In the genomic region with DNA sequence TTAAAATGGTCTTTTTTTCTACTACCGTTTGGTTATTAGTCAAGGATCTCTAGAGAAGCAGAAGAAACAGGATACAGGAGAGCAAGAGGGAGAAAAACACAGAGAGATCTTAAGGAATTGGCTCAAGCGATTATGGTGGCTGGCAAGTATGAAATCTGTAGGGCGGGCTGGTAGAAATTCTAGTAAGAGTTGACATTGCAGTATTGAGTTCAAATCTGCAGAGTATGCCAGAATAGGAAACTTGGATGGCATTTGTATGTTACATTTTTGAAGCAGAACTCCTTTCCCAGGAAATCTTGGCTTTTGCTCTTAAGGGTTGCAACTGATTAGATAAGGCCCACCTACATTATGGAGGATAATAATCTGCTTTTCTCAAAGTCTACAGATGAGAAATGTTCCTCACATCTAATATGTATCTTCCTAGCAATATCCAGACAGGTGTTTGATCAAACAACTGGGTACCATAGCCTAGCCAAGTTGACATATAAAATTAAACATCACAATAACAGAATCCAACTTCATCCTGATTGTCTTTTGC, we compare ENCODE assay signal across 30 cellular contexts. TPM values are rescaled to one million over a fixed set of nuclear protein-coding genes. Genes with fewer than 3 reads are reported as not detected.
"Had no signal": no experiment of that assay in that cellular context is flagged by ENCODE, and none has a peak within 500 bp of the region (broad histone marks: within the 10 kb centered on the region; RNA-seq: fewer than 3 reads in every experiment).

No MANE protein-coding gene starts in this region.

- H3K36me3 ChIP-seq: esophagus squamous epithelium, left lung, neural progenitor cell, prostate gland, right atrium auricular region, sigmoid colon, tibial nerve, upper lobe of left lung had no signal

- H3K27me3 ChIP-seq: dorsolateral prefrontal cortex, esophagus squamous epithelium, left lung, neural progenitor cell, right atrium auricular region, sigmoid colon, testis, tibial nerve, upper lobe of left lung had no signal

- H3K27ac ChIP-seq: dorsolateral prefrontal cortex, esophagus squamous epithelium, left lung, neural progenitor cell, prostate gland, right atrium auricular region, sigmoid colon, upper lobe of left lung had no signal

- H3K4me1 ChIP-seq: left lung, neural progenitor cell, prostate gland, right atrium auricular region, sigmoid colon, upper lobe of left lung had no signal

- H3K9me3 Mint-ChIP-seq: mesothelial cell of epicardium; naive B cell; neural progenitor cell; stimulated activated effector memory CD8-positive, alpha-beta T cell treated with anti-CD3 and anti-CD28 coated beads, Interleukin-12 subunit alpha, Interleukin-12 subunit beta, amount 100 ng/mL, for 72 hours had no signal

- H3K36me3 Mint-ChIP-seq: mesothelial cell of epicardium; naive B cell; natural killer cell treated with Interleukin-12 subunit alpha and Interleukin-12 subunit beta and Interleukin-15 and Interleukin-18, amount 100 ng/mL, for 72 hours; neural progenitor cell; stimulated activated effector memory CD8-positive, alpha-beta T cell treated with anti-CD3 and anti-CD28 coated beads, Interleukin-12 subunit alpha, Interleukin-12 subunit beta, amount 100 ng/mL, for 72 hours had no signal

- H3K27me3 Mint-ChIP-seq: naive B cell had no signal

- H3K9me3 ChIP-seq: esophagus squamous epithelium, left lung, mucosa of descending colon, prostate gland, right atrium auricular region, sigmoid colon, testis, tibial nerve, upper lobe of left lung had no signal

- FAIRE-seq: colon, frontal cortex, urothelium cell line had no signal

- DNase-seq: dorsolateral prefrontal cortex; effector CD4-positive, alpha-beta T cell; erythroblast; esophagus squamous epithelium; head of caudate nucleus; left cardiac atrium; left lung; mesenchymal stem cell; mucosa of descending colon; naive B cell; sigmoid colon; stimulated activated CD4-positive, alpha-beta T cell treated with anti-CD3 and anti-CD28 coated beads, Interleukin-2, amount 100 ng/mL, for 24 hours; stimulated activated CD4-positive, alpha-beta T cell treated with anti-CD3 and anti-CD28 coated beads, Interleukin-4, amount 100 ng/mL, for 24 hours; stimulated activated naive CD8-positive, alpha-beta T cell treated with anti-CD3 and anti-CD28 coated beads, Interleukin-15, Interleukin-2, amounts not matched to agents 100 U/mL and 50 U/mL, for 24 hours; substantia nigra; testis; upper lobe of left lung had no signal

- H3K4me3 Mint-ChIP-seq: mesothelial cell of epicardium; naive B cell; natural killer cell treated with Interleukin-12 subunit alpha and Interleukin-12 subunit beta and Interleukin-15 and Interleukin-18, amount 100 ng/mL, for 72 hours; neural progenitor cell; stimulated activated effector memory CD8-positive, alpha-beta T cell treated with anti-CD3 and anti-CD28 coated beads, Interleukin-12 subunit alpha, Interleukin-12 subunit beta, amount 100 ng/mL, for 72 hours had no signal

- H3K4me3 ChIP-seq: dorsolateral prefrontal cortex, esophagus squamous epithelium, left lung, mucosa of descending colon, neural progenitor cell, prostate gland, right atrium auricular region, sigmoid colon, testis, tibial nerve, upper lobe of left lung had no signal

- H3K9ac ChIP-seq: neural progenitor cell had no signal

- ATAC-seq: left cardiac atrium; left lung; mucosa of descending colon; natural killer cell treated with Interleukin-12 subunit alpha and Interleukin-12 subunit beta and Interleukin-15 and Interleukin-18, amount 100 ng/mL, for 72 hours; stimulated activated effector memory CD8-positive, alpha-beta T cell treated with anti-CD3 and anti-CD28 coated beads, Interleukin-12 subunit alpha, Interleukin-12 subunit beta, amount 100 ng/mL, for 72 hours; stimulated activated naive CD8-positive, alpha-beta T cell treated with anti-CD3 and anti-CD28 coated beads, Interleukin-15, Interleukin-2, amounts not matched to agents 100 U/mL and 50 U/mL, for 24 hours had no signal

- H3K27ac Mint-ChIP-seq: mesothelial cell of epicardium; naive B cell; natural killer cell treated with Interleukin-12 subunit alpha and Interleukin-12 subunit beta and Interleukin-15 and Interleukin-18, amount 100 ng/mL, for 72 hours; neural progenitor cell; stimulated activated effector memory CD8-positive, alpha-beta T cell treated with anti-CD3 and anti-CD28 coated beads, Interleukin-12 subunit alpha, Interleukin-12 subunit beta, amount 100 ng/mL, for 72 hours had no signal

- H3K4me1 Mint-ChIP-seq: stimulated activated effector memory CD8-positive, alpha-beta T cell treated with anti-CD3 and anti-CD28 coated beads, Interleukin-12 subunit alpha, Interleukin-12 subunit beta, amount 100 ng/mL, for 72 hours had no signal

RNA-seq across cellular contexts. Expression of a gene that starts 4.0 kb away (rescaled TPM):
- total RNA-seq: fibroblast of villous mesenchyme; left cardiac atrium; lung microvascular endothelial cell; natural killer cell treated with Interleukin-12 subunit alpha and Interleukin-12 subunit beta and Interleukin-15 and Interleukin-18, amount 100 ng/mL, for 72 hours; osteoblast had no signal
